In genomic region chr7:150322114-150322832, GRCh38 we compare ENCODE assay signal across 1 cellular context.
TF ChIP-seq lines count a peak whose summit lies in the region.

No MANE protein-coding gene starts in this region.

TF ChIP-seq in K562, 482 proteins besides CTCF, POLR2A, EP300 and RAD21 (continued from another document and continues in another):
- TF ChIP-seq HOXB6 (CRISPR knock-in tag; IDR thresholded peaks at IDR 0.05; ENCODE audit: borderline replicate concordance) (no peak), RFX1 (IDR thresholded peaks at IDR 0.05) (no peak), ZBED1 (IDR thresholded peaks at IDR 0.05) (no peak), ZEB2 (IDR thresholded peaks at IDR 0.05) (no peak), GTF2F1 (IDR thresholded peaks at IDR 0.05; ENCODE audit: low read depth, low read length) (0 out of 2 replicates have a peak, but pooled peaks have one; percentile 10), ZNF639 (CRISPR knock-in tag; conservative IDR thresholded peaks at IDR 0.05 in 1 of 2, IDR thresholded peaks at IDR 0.05 in 1 of 2) (peak in 1 of 2 experiments; percentile 76; a peak in 2 of 4 replicates), NFE2L1 (tag; IDR thresholded peaks at IDR 0.05; ENCODE audit: borderline replicate concordance, low read depth) (peak; percentile 36; the same call in 1 of the 2 replicates), NR4A1 (CRISPR knock-in tag; IDR thresholded peaks at IDR 0.05) (peak; percentile 60; the same call in 1 of the 2 replicates), NR4A1 (tag; IDR thresholded peaks at IDR 0.05) (peak; percentile 99), ZNF79 (CRISPR knock-in tag; IDR thresholded peaks at IDR 0.05; ENCODE audit: low read depth) (peak; percentile 79), IRF1 (CRISPR knock-in tag; IDR thresholded peaks at IDR 0.05; ENCODE audit: borderline replicate concordance) (no peak), GTF2E2 (tag; IDR thresholded peaks at IDR 0.05) (no peak), HNRNPK (IDR thresholded peaks at IDR 0.05; ENCODE audit: low read depth, low read length, poor library complexity, severe bottlenecking) (no peak), ZNF436 (CRISPR knock-in tag; IDR thresholded peaks at IDR 0.05) (no peak), KDM1A (IDR thresholded peaks at IDR 0.05) (no peak), SUPT5H (IDR thresholded peaks at IDR 0.05) (no peak), ZSCAN29 (IDR thresholded peaks at IDR 0.05) (no peak), ZNF644 (tag; IDR thresholded peaks at IDR 0.05; ENCODE audit: low read depth) (peak; percentile 71; the same call in 1 of the 2 replicates), ZNF318 (IDR thresholded peaks at IDR 0.05; ENCODE audit: borderline replicate concordance in 1 of 2, low read depth in 1 of 2) (no peak), SMARCB1 (IDR thresholded peaks at IDR 0.05; ENCODE audit: insufficient read length, low read depth) (no peak), STAG1 (CRISPR knock-in tag; IDR thresholded peaks at IDR 0.05; ENCODE audit: borderline replicate concordance) (no peak), ILK (tag; IDR thresholded peaks at IDR 0.05; ENCODE audit: borderline replicate concordance, low read depth) (peak; percentile 84), HDAC6 (IDR thresholded peaks at IDR 0.05; ENCODE audit: low read depth, low read length) (no peak)
- TF ChIP-seq, protein P1, sequence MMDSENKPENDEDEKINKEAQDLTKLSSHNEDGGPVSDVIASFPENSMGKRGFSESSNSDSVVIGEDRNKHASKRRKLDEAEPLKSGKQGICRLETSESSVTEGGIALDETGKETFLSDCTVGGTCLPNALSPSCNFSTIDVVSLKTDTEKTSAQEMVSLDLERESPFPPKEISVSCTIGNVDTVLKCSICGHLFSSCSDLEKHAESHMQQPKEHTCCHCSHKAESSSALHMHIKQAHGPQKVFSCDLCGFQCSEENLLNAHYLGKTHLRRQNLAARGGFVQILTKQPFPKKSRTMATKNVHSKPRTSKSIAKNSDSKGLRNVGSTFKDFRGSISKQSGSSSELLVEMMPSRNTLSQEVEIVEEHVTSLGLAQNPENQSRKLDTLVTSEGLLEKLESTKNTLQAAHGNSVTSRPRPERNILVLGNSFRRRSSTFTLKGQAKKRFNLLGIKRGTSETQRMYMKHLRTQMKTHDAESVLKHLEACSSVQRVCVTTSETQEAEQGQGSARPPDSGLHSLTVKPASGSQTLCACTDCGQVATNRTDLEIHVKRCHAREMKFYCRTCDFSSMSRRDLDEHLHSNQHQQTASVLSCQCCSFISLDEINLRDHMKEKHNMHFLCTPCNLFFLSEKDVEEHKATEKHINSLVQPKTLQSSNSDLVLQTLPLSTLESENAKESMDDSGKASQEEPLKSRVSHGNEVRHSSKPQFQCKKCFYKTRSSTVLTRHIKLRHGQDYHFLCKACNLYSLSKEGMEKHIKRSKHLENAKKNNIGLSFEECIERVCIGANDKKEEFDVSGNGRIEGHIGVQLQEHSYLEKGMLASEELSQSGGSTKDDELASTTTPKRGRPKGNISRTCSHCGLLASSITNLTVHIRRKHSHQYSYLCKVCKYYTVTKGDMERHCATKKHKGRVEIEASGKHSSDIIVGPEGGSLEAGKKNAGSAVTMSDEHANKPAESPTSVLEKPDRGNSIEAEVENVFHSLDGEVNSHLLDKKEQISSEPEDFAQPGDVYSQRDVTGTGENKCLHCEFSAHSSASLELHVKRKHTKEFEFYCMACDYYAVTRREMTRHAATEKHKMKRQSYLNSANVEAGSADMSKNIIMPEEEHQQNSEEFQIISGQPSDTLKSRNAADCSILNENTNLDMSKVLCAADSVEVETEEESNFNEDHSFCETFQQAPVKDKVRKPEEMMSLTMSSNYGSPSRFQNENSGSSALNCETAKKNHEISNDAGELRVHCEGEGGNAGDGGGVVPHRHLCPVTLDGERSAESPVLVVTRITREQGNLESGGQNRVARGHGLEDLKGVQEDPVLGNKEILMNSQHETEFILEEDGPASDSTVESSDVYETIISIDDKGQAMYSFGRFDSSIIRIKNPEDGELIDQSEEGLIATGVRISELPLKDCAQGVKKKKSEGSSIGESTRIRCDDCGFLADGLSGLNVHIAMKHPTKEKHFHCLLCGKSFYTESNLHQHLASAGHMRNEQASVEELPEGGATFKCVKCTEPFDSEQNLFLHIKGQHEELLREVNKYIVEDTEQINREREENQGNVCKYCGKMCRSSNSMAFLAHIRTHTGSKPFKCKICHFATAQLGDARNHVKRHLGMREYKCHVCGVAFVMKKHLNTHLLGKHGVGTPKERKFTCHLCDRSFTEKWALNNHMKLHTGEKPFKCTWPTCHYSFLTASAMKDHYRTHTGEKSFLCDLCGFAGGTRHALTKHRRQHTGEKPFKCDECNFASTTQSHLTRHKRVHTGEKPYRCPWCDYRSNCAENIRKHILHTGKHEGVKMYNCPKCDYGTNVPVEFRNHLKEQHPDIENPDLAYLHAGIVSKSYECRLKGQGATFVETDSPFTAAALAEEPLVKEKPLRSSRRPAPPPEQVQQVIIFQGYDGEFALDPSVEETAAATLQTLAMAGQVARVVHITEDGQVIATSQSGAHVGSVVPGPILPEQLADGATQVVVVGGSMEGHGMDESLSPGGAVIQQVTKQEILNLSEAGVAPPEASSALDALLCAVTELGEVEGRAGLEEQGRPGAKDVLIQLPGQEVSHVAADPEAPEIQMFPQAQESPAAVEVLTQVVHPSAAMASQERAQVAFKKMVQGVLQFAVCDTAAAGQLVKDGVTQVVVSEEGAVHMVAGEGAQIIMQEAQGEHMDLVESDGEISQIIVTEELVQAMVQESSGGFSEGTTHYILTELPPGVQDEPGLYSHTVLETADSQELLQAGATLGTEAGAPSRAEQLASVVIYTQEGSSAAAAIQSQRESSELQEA (IDR thresholded peaks at IDR 0.05; ENCODE audit: low read depth), result no peak
- TF ChIP-seq, protein P2, sequence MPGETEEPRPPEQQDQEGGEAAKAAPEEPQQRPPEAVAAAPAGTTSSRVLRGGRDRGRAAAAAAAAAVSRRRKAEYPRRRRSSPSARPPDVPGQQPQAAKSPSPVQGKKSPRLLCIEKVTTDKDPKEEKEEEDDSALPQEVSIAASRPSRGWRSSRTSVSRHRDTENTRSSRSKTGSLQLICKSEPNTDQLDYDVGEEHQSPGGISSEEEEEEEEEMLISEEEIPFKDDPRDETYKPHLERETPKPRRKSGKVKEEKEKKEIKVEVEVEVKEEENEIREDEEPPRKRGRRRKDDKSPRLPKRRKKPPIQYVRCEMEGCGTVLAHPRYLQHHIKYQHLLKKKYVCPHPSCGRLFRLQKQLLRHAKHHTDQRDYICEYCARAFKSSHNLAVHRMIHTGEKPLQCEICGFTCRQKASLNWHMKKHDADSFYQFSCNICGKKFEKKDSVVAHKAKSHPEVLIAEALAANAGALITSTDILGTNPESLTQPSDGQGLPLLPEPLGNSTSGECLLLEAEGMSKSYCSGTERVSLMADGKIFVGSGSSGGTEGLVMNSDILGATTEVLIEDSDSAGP (CRISPR knock-in tag; IDR thresholded peaks at IDR 0.05), result no peak
- TF ChIP-seq, protein P3, sequence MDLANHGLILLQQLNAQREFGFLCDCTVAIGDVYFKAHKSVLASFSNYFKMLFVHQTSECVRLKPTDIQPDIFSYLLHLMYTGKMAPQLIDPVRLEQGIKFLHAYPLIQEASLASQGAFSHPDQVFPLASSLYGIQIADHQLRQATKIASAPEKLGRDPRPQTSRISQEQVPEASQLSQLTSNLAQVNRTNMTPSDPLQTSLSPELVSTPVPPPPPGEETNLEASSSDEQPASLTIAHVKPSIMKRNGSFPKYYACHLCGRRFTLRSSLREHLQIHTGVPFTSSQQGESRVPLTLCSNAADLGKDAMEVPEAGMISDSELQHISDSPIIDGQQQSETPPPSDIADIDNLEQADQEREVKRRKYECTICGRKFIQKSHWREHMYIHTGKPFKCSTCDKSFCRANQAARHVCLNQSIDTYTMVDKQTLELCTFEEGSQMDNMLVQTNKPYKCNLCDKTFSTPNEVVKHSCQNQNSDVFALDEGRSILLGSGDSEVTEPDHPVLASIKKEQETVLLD (IDR thresholded peaks at IDR 0.05), result no peak; the same call in 1 of the 2 replicates
- TF ChIP-seq, protein P4, sequence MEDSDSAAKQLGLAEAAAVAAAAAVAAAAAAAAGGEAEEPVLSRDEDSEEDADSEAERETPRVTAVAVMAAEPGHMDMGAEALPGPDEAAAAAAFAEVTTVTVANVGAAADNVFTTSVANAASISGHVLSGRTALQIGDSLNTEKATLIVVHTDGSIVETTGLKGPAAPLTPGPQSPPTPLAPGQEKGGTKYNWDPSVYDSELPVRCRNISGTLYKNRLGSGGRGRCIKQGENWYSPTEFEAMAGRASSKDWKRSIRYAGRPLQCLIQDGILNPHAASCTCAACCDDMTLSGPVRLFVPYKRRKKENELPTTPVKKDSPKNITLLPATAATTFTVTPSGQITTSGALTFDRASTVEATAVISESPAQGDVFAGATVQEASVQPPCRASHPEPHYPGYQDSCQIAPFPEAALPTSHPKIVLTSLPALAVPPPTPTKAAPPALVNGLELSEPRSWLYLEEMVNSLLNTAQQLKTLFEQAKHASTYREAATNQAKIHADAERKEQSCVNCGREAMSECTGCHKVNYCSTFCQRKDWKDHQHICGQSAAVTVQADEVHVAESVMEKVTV (CRISPR knock-in tag; IDR thresholded peaks at IDR 0.05), result no peak
- TF ChIP-seq, protein P5, sequence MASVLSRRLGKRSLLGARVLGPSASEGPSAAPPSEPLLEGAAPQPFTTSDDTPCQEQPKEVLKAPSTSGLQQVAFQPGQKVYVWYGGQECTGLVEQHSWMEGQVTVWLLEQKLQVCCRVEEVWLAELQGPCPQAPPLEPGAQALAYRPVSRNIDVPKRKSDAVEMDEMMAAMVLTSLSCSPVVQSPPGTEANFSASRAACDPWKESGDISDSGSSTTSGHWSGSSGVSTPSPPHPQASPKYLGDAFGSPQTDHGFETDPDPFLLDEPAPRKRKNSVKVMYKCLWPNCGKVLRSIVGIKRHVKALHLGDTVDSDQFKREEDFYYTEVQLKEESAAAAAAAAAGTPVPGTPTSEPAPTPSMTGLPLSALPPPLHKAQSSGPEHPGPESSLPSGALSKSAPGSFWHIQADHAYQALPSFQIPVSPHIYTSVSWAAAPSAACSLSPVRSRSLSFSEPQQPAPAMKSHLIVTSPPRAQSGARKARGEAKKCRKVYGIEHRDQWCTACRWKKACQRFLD (CRISPR knock-in tag; IDR thresholded peaks at IDR 0.05), result peak; percentile 53; the same call in 1 of the 2 replicates
